Comparison of ENCODE assay signal across 11 cellular contexts in the genomic region with DNA sequence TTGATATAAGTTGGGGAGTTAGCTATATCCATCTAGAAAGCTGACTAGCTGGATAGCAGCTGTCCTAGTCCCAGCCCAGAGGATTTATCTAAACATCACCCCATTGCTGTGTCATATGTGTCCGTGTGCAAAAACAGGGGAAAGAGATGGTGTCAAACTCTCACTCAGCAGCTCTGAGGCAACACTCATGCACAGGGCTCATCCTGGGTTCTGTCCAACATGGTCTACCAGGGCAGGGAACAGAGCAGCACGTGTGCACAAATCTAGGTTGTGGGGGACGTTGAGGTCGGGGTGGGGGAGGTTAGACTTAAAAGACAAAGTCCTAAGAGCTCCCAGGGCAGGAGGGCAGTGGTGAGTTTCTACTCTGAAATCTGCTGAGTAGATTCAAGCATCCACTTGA. TPM values are rescaled to one million over a fixed set of nuclear protein-coding genes. Genes with fewer than 3 reads are reported as not detected.
A peak's percentile ranks its signal among the peaks of the same experiment; 100 is the strongest.
DNase-seq lines count a peak whose midpoint lies in the region; ATAC-seq and TF ChIP-seq lines count a peak whose summit lies in the region.
"Had no signal": no experiment of that assay in that cellular context is flagged by ENCODE, and none has a peak within 500 bp of the region (broad histone marks: within the 10 kb centered on the region; RNA-seq: fewer than 3 reads in every experiment).

No MANE protein-coding gene starts in this region.

- H3K36me3 Mint-ChIP-seq in CD4-positive, alpha-beta T cell (ENCODE audit: low read depth): peaks cover 94% of the 10 kb centered on the region

- H3K4me3 ChIP-seq in SJCRH30: no peak overlapping the region
- no peak overlapping the region for H3K4me3 ChIP-seq in rectal smooth muscle tissue (ENCODE audit: low read length)

- CTCF ChIA-PET in CD4-positive, alpha-beta T cell (lab: Charles Lee): interaction anchor here (2.0 to 3.3 kb wide), 2 partner anchors 10 to 29 kb away, joined by 11 to 14 read pairs; no protein-coding TSS in a partner anchor

- H3K4me3 Mint-ChIP-seq in CD4-positive, alpha-beta T cell: no peak overlapping the region
- H3K4me3 Mint-ChIP-seq: activated naive CD4-positive, alpha-beta T cell treated with anti-CD3 and anti-CD28 coated beads, Interleukin-2, amount 10 ng/mL, durations not matched to agents 7 days and 5 days had no signal

- peak overlapping the region; percentile 59 for H3K27ac Mint-ChIP-seq in CD4-positive, alpha-beta T cell

- H3K4me1 ChIP-seq in SJCRH30 (peaks cover 57% of the 10 kb centered on the region), rectal smooth muscle tissue (ENCODE audit: control insufficient read depth, insufficient read depth, low read length) (peaks cover 18% of the 10 kb centered on the region)

- H3K27me3 Mint-ChIP-seq in CD4-positive, alpha-beta T cell: no peaks in the 10 kb centered on the region
- H3K27me3 Mint-ChIP-seq: activated naive CD4-positive, alpha-beta T cell treated with anti-CD3 and anti-CD28 coated beads, Interleukin-2, amount 10 ng/mL, durations not matched to agents 7 days and 5 days had no signal

- H3K27me3 ChIP-seq in CD4-positive, alpha-beta T cell (ENCODE audit: control insufficient read depth, insufficient read depth, low read length): no peaks in the 10 kb centered on the region
- no peaks in the 10 kb centered on the region for H3K27me3 ChIP-seq in SJCRH30
- no peaks in the 10 kb centered on the region for H3K27me3 ChIP-seq in rectal smooth muscle tissue (ENCODE audit: control insufficient read depth, insufficient read depth, low read length)

- H3K4me1 Mint-ChIP-seq in CD4-positive, alpha-beta T cell (ENCODE audit: low read depth): peaks cover 46% of the 10 kb centered on the region

- H3K36me3 ChIP-seq in SJCRH30 (peaks cover 31% of the 10 kb centered on the region), rectal smooth muscle tissue (ENCODE audit: control insufficient read depth, insufficient read depth, low read length) (peaks cover 43% of the 10 kb centered on the region)

- H3K9ac ChIP-seq in rectal smooth muscle tissue (ENCODE audit: low read length): no peak overlapping the region
- H3K9ac ChIP-seq: KMS-11 had no signal

- ATAC-seq in CD4-positive, alpha-beta T cell (ENCODE audit: poor library complexity): no peak
- ATAC-seq in HG02870 (IDR thresholded peaks at IDR 0.05; ENCODE audit: unreplicated experiment): no peak

- no peak overlapping the region for H3K27ac ChIP-seq in CD4-positive, alpha-beta T cell (ENCODE audit: low read depth, low read length)
- peak overlapping the region; percentile 78; the same call in 1 of the 2 replicates for H3K27ac ChIP-seq in SJCRH30
- H3K27ac ChIP-seq in rectal smooth muscle tissue (ENCODE audit: low read depth, low read length): peak overlapping the region; percentile 64
- H3K27ac ChIP-seq: KMS-11 had no signal

- TF ChIP-seq POLR2A in erythroblast (IDR thresholded peaks at IDR 0.05; ENCODE audit: low read length): no peak

- no peak for TF ChIP-seq CTCF in CD4-positive, alpha-beta T cell (IDR thresholded peaks at IDR 0.05)

- intact Hi-C loops in CD4-positive, alpha-beta T cell (cut with DNase I, micrococcal nuclease): no loop called here

- POLR2A ChIA-PET in CD4-positive, alpha-beta T cell (lab: Charles Lee): interaction anchor here (0.7 to 2.1 kb wide), 4 partner anchors 10 to 29 kb away, joined by 3 to 8 read pairs (median 5); partner anchors contain the start of genes PI4KB and ZNF687

- H3K9me3 Mint-ChIP-seq in CD4-positive, alpha-beta T cell: no peaks in the 10 kb centered on the region
- H3K9me3 Mint-ChIP-seq: activated naive CD4-positive, alpha-beta T cell treated with anti-CD3 and anti-CD28 coated beads, Interleukin-2, amount 10 ng/mL, durations not matched to agents 7 days and 5 days had no signal

- no peak for DNase-seq in CD4-positive, alpha-beta T cell
- DNase-seq in SJCRH30 (no peak), erythroblast (lab: John Stamatoyannopoulos, UW) (peak; percentile 73 to 88), DMS79 (lab: John Stamatoyannopoulos, UW) (no peak), islet precursor cell (no peak)
- DNase-seq in activated effector memory CD4-positive, alpha-beta T cell treated with Interleukin-2 at 50 U/mL for 16 hours: no peak
- DNase-seq: NCI-H526 treated with DMSO at 0.1 percent for 48 hours had no signal

- no peaks in the 10 kb centered on the region for H3K9me3 ChIP-seq in CD4-positive, alpha-beta T cell (ENCODE audit: control insufficient read depth, low read length)
- H3K9me3 ChIP-seq in SJCRH30 (replicated peaks): no peaks in the 10 kb centered on the region

RNA-seq across cellular contexts. Expression of gene PI4KB, which starts 16.2 kb away (rescaled TPM):
- total RNA-seq in CD4-positive, alpha-beta T cell: 10 to 100 TPM; 50.2 to 51.0 TPM
- 29.4 and 32.3 TPM in 2 replicates for total RNA-seq in SJCRH30 (2014; rRNA removed; shearing (Covaris generic))

RNA-seq across cellular contexts. Expression of gene ZNF687, which starts 28.9 kb away (rescaled TPM):
- 10 to 100 TPM; 38.9 to 40.0 TPM for total RNA-seq in CD4-positive, alpha-beta T cell
- total RNA-seq in SJCRH30 (2014; rRNA removed; shearing (Covaris generic)): 16.1 and 17.6 TPM in 2 replicates

RNA-seq across cellular contexts. Expression of gene RFX5, which starts 36.1 kb away (rescaled TPM):
- total RNA-seq in CD4-positive, alpha-beta T cell: 10 to 100 TPM; 62.0 to 65.7 TPM
- total RNA-seq in SJCRH30 (2014; rRNA removed; shearing (Covaris generic)): 29.1 and 33.2 TPM in 2 replicates

RNA-seq across cellular contexts. Expression of gene PSMD4, which starts 56.5 kb away (rescaled TPM):
- total RNA-seq in CD4-positive, alpha-beta T cell: 10 to 100 TPM; 57.2 TPM
- 130 and 132 TPM in 2 replicates for total RNA-seq in SJCRH30 (2014; rRNA removed; shearing (Covaris generic))

Comparison
In these comparisons a context has a peak if more than half of its experiments do, and no peak if none do; other contexts are left out.
1. DNase-seq: peak in erythroblast (2 of 2); none in CD4-positive, alpha-beta T cell (0 of 10), SJCRH30 (0 of 2), DMS79 (single experiment), activated effector memory CD4-positive, alpha-beta T cell treated with Interleukin-2 at 50 U/mL for 16 hours (single experiment) and islet precursor cell (single experiment).